18 cellular contexts compared by ENCODE assay signal in genomic region chr16:15043344-15043743, GRCh38. TPM values are rescaled to one million over a fixed set of nuclear protein-coding genes. Genes with fewer than 3 reads are reported as not detected.
A peak's percentile ranks its signal among the peaks of the same experiment; 100 is the strongest.
DNase-seq lines count a peak whose midpoint lies in the region; ATAC-seq, FAIRE-seq and TF ChIP-seq lines count a peak whose summit lies in the region.
"Had no signal": no experiment of that assay in that cellular context is flagged by ENCODE, and none has a peak within 500 bp of the region (broad histone marks: within the 10 kb centered on the region; RNA-seq: fewer than 3 reads in every experiment).

No MANE protein-coding gene starts in this region.

- SMC1A ChIA-PET in GM12878 (lab: Charles Lee; ENCODE audit: uncharacterized antibody, unreplicated experiment) = no interaction called here

- TF ChIP-seq CTCF in GM12878 (IDR thresholded peaks at IDR 0.05 in 2 of 3, conservative IDR thresholded peaks at IDR 0.05 in 1 of 3; ENCODE audit: control insufficient read depth in 2 of 3, extremely low read depth in 1 of 3, insufficient read depth in 1 of 3, low read depth in 3 of 3, low read length in 3 of 3) (no peak), foreskin keratinocyte (conservative IDR thresholded peaks at IDR 0.05) (peak; percentile 44)

- DNase-seq in GM23248 = peak; percentile 52
- DNase-seq in M059J (ENCODE audit: low read depth) = peak; percentile 41
- no peak for DNase-seq in GM12878 (ENCODE audit: low read depth, low spot score)
- peak; percentile 40 to 86 for DNase-seq in foreskin keratinocyte
- DNase-seq in DMS79 treated with DMSO at 0.1 percent for 48 hours (lab: John Stamatoyannopoulos, UW) = no peak
- DNase-seq in activated CD4-positive, alpha-beta T cell treated with anti-CD3 and anti-CD28 coated beads for 48 hours = no peak
- DNase-seq in GOT3 (lab: John Stamatoyannopoulos, UW) = no peak
- DNase-seq: ACHN; BE2C; CD4-positive, alpha-beta T cell; MM.1S; NCI-H1092 treated with DMSO at 0.1 percent for 48 hours; NCI-H2227 treated with DMSO at 0.1 percent for 48 hours; NCI-H526; RPMI8226; SJCRH30 had no signal

- H3K9me3 ChIP-seq in GM23248 (ENCODE audit: low read depth) (no peaks in the 10 kb centered on the region), GM12878 (replicated peaks; ENCODE audit: control insufficient read depth, insufficient read depth, low read length) (no peaks in the 10 kb centered on the region)
- H3K9me3 ChIP-seq: BE2C, SJCRH30 had no signal

- H2AFZ ChIP-seq in GM23248 (no peak overlapping the region), GM12878 (ENCODE audit: control insufficient read depth, low read depth, low read length) (no peak overlapping the region)
- H2AFZ ChIP-seq: GM23338 had no signal

- H3F3A ChIP-seq in GM23248 (ENCODE audit: insufficient read depth) = peaks cover 3% of the 10 kb centered on the region; the same call in 1 of the 2 replicates

- H3K4me3 ChIP-seq in GM23248 = no peak overlapping the region
- no peak overlapping the region for H3K4me3 ChIP-seq in GM12878
- H3K4me3 ChIP-seq: GM23338, SJCRH30 had no signal

- H3K27me3 ChIP-seq in GM23248 (replicated peaks; ENCODE audit: insufficient read depth) (no peaks in the 10 kb centered on the region), GM12878 (replicated peaks in 1 of 2; ENCODE audit: control insufficient read depth in 2 of 2, insufficient read depth in 2 of 2, low read length in 1 of 2) (no peaks in the 10 kb centered on the region), foreskin keratinocyte (no peaks in the 10 kb centered on the region)
- H3K27me3 ChIP-seq: BE2C, SJCRH30 had no signal

- no peak for TF ChIP-seq POLR2A in GM12878 (IDR thresholded peaks at IDR 0.05; ENCODE audit: low read depth, low read length)

- POLR2A ChIA-PET in GM12878 (lab: Charles Lee) = no interaction called here

- TF ChIP-seq EP300 in GM12878 (IDR thresholded peaks at IDR 0.05; ENCODE audit: borderline replicate concordance in 1 of 2, control insufficient read depth in 1 of 2, low read depth in 2 of 2, low read length in 2 of 2) = no peak

- BruUV-seq in GM12878 (replicated peaks; lab: Mats Ljungman, UMichigan) = no TSS peak

- in situ Hi-C loops in GM23248 (cut with MboI) (no loop called here), GM12878 (cut with MboI) (no loop called here)

- no peaks in the 10 kb centered on the region for H4K20me1 ChIP-seq in GM23248 (ENCODE audit: insufficient read depth)
- no peaks in the 10 kb centered on the region; the same call in 1 of the 2 replicates for H4K20me1 ChIP-seq in GM12878 (ENCODE audit: control insufficient read depth, insufficient read depth)

- ATAC-seq in GM12878 = no peak
- ATAC-seq in foreskin keratinocyte = peak; percentile 88
- ATAC-seq: GM23338 had no signal

- no peak overlapping the region for H3K9ac ChIP-seq in GM23248
- no peak overlapping the region for H3K9ac ChIP-seq in GM12878 (ENCODE audit: control insufficient read depth, insufficient read depth, low read length)
- H3K9ac ChIP-seq: KMS-11 had no signal

- no peaks in the 10 kb centered on the region for H3K9me2 ChIP-seq in GM23248 (ENCODE audit: insufficient read depth)

- H3K4me2 ChIP-seq in GM23248 (ENCODE audit: unreplicated experiment) (no peak overlapping the region), GM12878 (ENCODE audit: control insufficient read depth, insufficient read depth) (no peak overlapping the region)
- H3K4me2 ChIP-seq: GM23338, KMS-11 had no signal

- H3K36me3 ChIP-seq in GM23248 (ENCODE audit: low read depth) (peaks cover 20% of the 10 kb centered on the region), GM12878 (ENCODE audit: control insufficient read depth in 2 of 2, insufficient read depth in 2 of 2, low read length in 1 of 2) (peaks cover 11 to 32% of the 10 kb centered on the region in 2 experiments)

- no peak for TF ChIP-seq RAD21 in GM12878 (IDR thresholded peaks at IDR 0.05; ENCODE audit: insufficient read depth, low read depth, low read length)

- FAIRE-seq in GM12878 (lab: Jason Lieb, UNC) = no peak

- WGBS in GM23248 (ENCODE audit: low coverage in 1 of 2, low lambda C conversion rate in 2 of 2, missing lambda C conversion rate in 2 of 2), 2 experiments = 81 to 83% methylated on average over 5 of the region's 5 CpGs
- 93% methylated on average over 5 of the region's 5 CpGs for WGBS in GM12878 (ENCODE audit: insufficient coverage, insufficient replicate concordance, low lambda C conversion rate, missing lambda C conversion rate)

- intact Hi-C loops in GM12878 (cut with micrococcal nuclease; ENCODE audit: unreplicated experiment) = no loop called here

- CTCF ChIA-PET in GM12878 (lab: Yijun Ruan, JAX) = interaction anchor here (0.6 kb wide), 1 partner anchor 30 kb away, joined by 3 read pairs; no protein-coding TSS in a partner anchor

- no peak overlapping the region for H3K27ac ChIP-seq in GM23248
- H3K27ac ChIP-seq in GM12878 (ENCODE audit: control insufficient read depth, insufficient read depth) = no peak overlapping the region
- no peak overlapping the region for H3K27ac ChIP-seq in foreskin keratinocyte
- H3K27ac ChIP-seq: KMS-11, SJCRH30 had no signal

- RAD21 ChIA-PET in GM12878 (lab: Charles Lee; ENCODE audit: unreplicated experiment) = no interaction called here

- peaks cover 11% of the 10 kb centered on the region for H3K4me1 ChIP-seq in GM23248 (ENCODE audit: insufficient read depth)
- no peaks in the 10 kb centered on the region for H3K4me1 ChIP-seq in GM12878 (ENCODE audit: control insufficient read depth, insufficient read depth, low read length)
- H3K4me1 ChIP-seq in foreskin keratinocyte = no peaks in the 10 kb centered on the region
- H3K4me1 ChIP-seq: BE2C, SJCRH30 had no signal

- H3K79me2 ChIP-seq in GM23248 (ENCODE audit: insufficient read depth) (peaks cover 47% of the 10 kb centered on the region), GM12878 (ENCODE audit: control insufficient read depth, insufficient read depth, low read length) (no peaks in the 10 kb centered on the region)

TF ChIP-seq in GM12878, 131 proteins besides CTCF, POLR2A, EP300 and RAD21 (continues in another document):
- TF ChIP-seq BCL3 (IDR thresholded peaks at IDR 0.05; ENCODE audit: borderline replicate concordance, insufficient read depth, low read depth, low read length, poor library complexity, severe bottlenecking) = peak; percentile 45

RNA-seq across cellular contexts. Expression of gene NTAN1, which starts 12.5 kb away (rescaled TPM):
- 61.2 and 71.3 TPM in 2 replicates for total RNA-seq in GM23248 (2014; rRNA removed; shearing (Covaris generic))
- polyA plus RNA-seq in GM23248 (2016; fragmentation: Nextera tagmentation; extraction: Ambion mirVana) = 108 and 112 TPM in 2 replicates
- 68.6 and 102 TPM in 2 replicates for total RNA-seq in M059J (2014; rRNA removed; shearing (Covaris generic))
- total RNA-seq in GM12878 (2013; cell fraction: nucleolus; rRNA removed) = 15.5 and 19.0 TPM in 2 replicates
- total RNA-seq in GM12878 (2014; rRNA removed) = 29.8 and 35.4 TPM in 2 replicates
- total RNA-seq in GM12878 (2014; rRNA removed; fragmentation: Illumina TruSeq; extraction: Trizol) = 39.2 and 42.5 TPM in 2 replicates
- total RNA-seq in GM12878 (2021) = 28.6 and 30.3 TPM in 2 replicates
- polyA plus RNA-seq in GM12878 (2011; ENCODE audit: low read depth) = 37.7 TPM
- 86.8 and 115 TPM in 2 replicates for polyA plus RNA-seq in GM12878 (2011; rRNA removed)
- polyA plus RNA-seq in GM12878 (2011; cell fraction: cytosol; rRNA removed) = 56.8 and 58.3 TPM in 2 replicates
- polyA plus RNA-seq in GM12878 (2011; cell fraction: nucleus; rRNA removed) = 32.9 and 46.7 TPM in 2 replicates
- polyA plus RNA-seq in GM12878 (2012) = 32.4 and 43.3 TPM in 2 replicates
- 51.5 and 69.9 TPM in 2 replicates for polyA plus RNA-seq in GM12878 (2014; fragmentation: Illumina TruSeq; extraction: Trizol)
- 10 to 100 TPM; 12.7 to 17.7 TPM for polyA plus RNA-seq in GM12878 (2014; fragmentation: Nextera tagmentation; extraction: Ambion mirVana)
- 43.7 and 50.0 TPM in 2 replicates for polyA plus RNA-seq in GM12878 (2014; rRNA removed)
- polyA plus RNA-seq in GM12878 (2016; fragmentation: Nextera tagmentation; extraction: Ambion mirVana) = 10 to 100 TPM; 50.6 to 55.8 TPM
- polyA minus RNA-seq in GM12878 (2011; rRNA and poly(A)+ RNA removed) = 57.1 and 65.8 TPM in 2 replicates
- polyA minus RNA-seq in GM12878 (2011; cell fraction: cytosol; rRNA and poly(A)+ RNA removed) = 18.3 and 32.1 TPM in 2 replicates
- 10.5 and 22.0 TPM in 2 replicates for polyA minus RNA-seq in GM12878 (2011; cell fraction: nucleus; rRNA and poly(A)+ RNA removed)
- total RNA-seq in foreskin keratinocyte = 71.1 and 74.2 TPM in 2 replicates
- polyA plus RNA-seq in foreskin keratinocyte = 70.6 and 80.6 TPM in 2 replicates

RNA-seq across cellular contexts. Expression of gene RRN3, which starts 50.7 kb away (rescaled TPM):
- total RNA-seq in GM23248 (2014; rRNA removed; shearing (Covaris generic)) = 36.2 and 40.3 TPM in 2 replicates
- polyA plus RNA-seq in GM23248 (2016; fragmentation: Nextera tagmentation; extraction: Ambion mirVana) (24.8 and 24.9 TPM in 2 replicates), GM12878 (2011; rRNA removed) (55.5 and 78.5 TPM in 2 replicates), GM12878 (2014; fragmentation: Illumina TruSeq; extraction: Trizol) (34.5 and 39.9 TPM in 2 replicates), GM12878 (2014; fragmentation: Nextera tagmentation; extraction: Ambion mirVana) (10 to 100 TPM; 21.9 to 24.3 TPM), GM12878 (2014; rRNA removed) (28.0 and 30.9 TPM in 2 replicates), GM12878 (2016; fragmentation: Nextera tagmentation; extraction: Ambion mirVana) (10 to 100 TPM; 39.2 to 41.3 TPM), foreskin keratinocyte (10.0 and 12.3 TPM in 2 replicates)
- 38.0 and 49.9 TPM in 2 replicates for total RNA-seq in M059J (2014; rRNA removed; shearing (Covaris generic))
- total RNA-seq in GM12878 (2013; cell fraction: nucleolus; rRNA removed) = 51.7 and 57.2 TPM in 2 replicates
- total RNA-seq in GM12878 (2014; rRNA removed) (31.9 and 39.0 TPM in 2 replicates), GM12878 (2014; rRNA removed; fragmentation: Illumina TruSeq; extraction: Trizol) (36.8 and 37.1 TPM in 2 replicates), GM12878 (2021) (27.5 and 29.4 TPM in 2 replicates), foreskin keratinocyte (31.9 and 32.1 TPM in 2 replicates)
- polyA plus RNA-seq in GM12878 (2011; ENCODE audit: low read depth) = 20.0 TPM
- 24.6 and 27.4 TPM in 2 replicates for polyA plus RNA-seq in GM12878 (2011; cell fraction: cytosol; rRNA removed)
- polyA plus RNA-seq in GM12878 (2011; cell fraction: nucleus; rRNA removed) = 22.2 and 27.3 TPM in 2 replicates
- 19.2 and 21.0 TPM in 2 replicates for polyA plus RNA-seq in GM12878 (2012)
- 45.0 and 63.0 TPM in 2 replicates for polyA minus RNA-seq in GM12878 (2011; rRNA and poly(A)+ RNA removed)
- 13.9 and 20.7 TPM in 2 replicates for polyA minus RNA-seq in GM12878 (2011; cell fraction: cytosol; rRNA and poly(A)+ RNA removed)
- polyA minus RNA-seq in GM12878 (2011; cell fraction: nucleus; rRNA and poly(A)+ RNA removed) = 8.1 and 10.9 TPM in 2 replicates

Comparison
In these comparisons a context has a peak if more than half of its experiments do, and no peak if none do; other contexts are left out.
1. DNase-seq: peak in GM23248 (single experiment), M059J (single experiment) and foreskin keratinocyte (2 of 2); none in GM12878 (single experiment), DMS79 treated with DMSO at 0.1 percent for 48 hours (single experiment), activated CD4-positive, alpha-beta T cell treated with anti-CD3 and anti-CD28 coated beads for 48 hours (single experiment) and GOT3 (single experiment).